ENCODE assay signal across 25 cellular contexts in the genomic region with DNA sequence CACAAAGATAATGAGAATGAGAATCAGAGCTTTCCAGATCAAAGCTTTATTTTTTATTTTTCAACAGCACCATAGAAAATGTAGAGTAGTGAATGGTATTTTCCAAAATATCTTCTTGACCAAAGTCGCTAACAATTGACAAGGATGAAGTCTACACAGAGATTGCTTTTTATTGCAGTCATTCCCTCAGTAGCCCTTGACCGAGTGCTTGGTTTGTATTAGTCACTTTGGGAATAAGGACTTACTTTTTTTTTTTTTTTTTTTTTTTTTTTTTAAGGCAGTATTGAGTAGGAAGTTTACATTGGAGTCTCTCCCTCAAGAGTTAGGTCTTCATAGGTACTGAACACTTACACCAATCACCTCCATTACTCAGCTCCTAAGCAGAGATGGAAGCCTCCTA. TPM values are rescaled to one million over a fixed set of nuclear protein-coding genes. Genes with fewer than 3 reads are reported as not detected.
DNase-seq lines count a peak whose midpoint lies in the region; ATAC-seq and TF ChIP-seq lines count a peak whose summit lies in the region.
"Had no signal": no experiment of that assay in that cellular context is flagged by ENCODE, and none has a peak within 500 bp of the region (broad histone marks: within the 10 kb centered on the region; RNA-seq: fewer than 3 reads in every experiment).

No MANE protein-coding gene starts in this region.

- no peak overlapping the region for H3K4me2 ChIP-seq in GM23248 (ENCODE audit: unreplicated experiment)
- H3K4me2 ChIP-seq in PC-3 (ENCODE audit: low read length), result no peak overlapping the region
- H3K4me2 ChIP-seq in mesenchymal stem cell (ENCODE audit: low read length, poor library complexity, severe bottlenecking), result no peak overlapping the region
- H3K4me2 ChIP-seq: BLaER1, GM23338, SK-N-SH had no signal

- H3K4me1 ChIP-seq in GM23248 (ENCODE audit: insufficient read depth) (no peaks in the 10 kb centered on the region), PC-3 (ENCODE audit: insufficient read depth, low read length) (peaks cover 43% of the 10 kb centered on the region), mesenchymal stem cell (ENCODE audit: control insufficient read depth, insufficient read depth, low read depth, low read length) (no peaks in the 10 kb centered on the region), subcutaneous abdominal adipose tissue (ENCODE audit: control insufficient read depth in 5 of 5, insufficient read depth in 5 of 5, low read length in 5 of 5) (peaks cover 0 to 39% (median 19%) of the 10 kb centered on the region in 5 donors)
- H3K4me1 ChIP-seq: BLaER1 had no signal

- no peak overlapping the region for H3K27ac ChIP-seq in GM23248
- H3K27ac ChIP-seq in PC-3 (ENCODE audit: low read length), result no peak overlapping the region
- H3K27ac ChIP-seq in mesenchymal stem cell (ENCODE audit: low read length, poor library complexity, severe bottlenecking), result no peak overlapping the region
- H3K27ac ChIP-seq in subcutaneous abdominal adipose tissue (ENCODE audit: low read depth, low read length), result peak overlapping the region; percentile 31
- H3K27ac ChIP-seq: BLaER1, Peyer's patch had no signal

- H2BK12ac ChIP-seq in mesenchymal stem cell (ENCODE audit: low read length in 2 of 2), result no peak overlapping the region

- peak; percentile 12 for DNase-seq in GM23248
- DNase-seq in PC-3, result peak; percentile 22
- peak; percentile 17 for DNase-seq in mesenchymal stem cell
- no peak for DNase-seq in NOMO-1 (lab: John Stamatoyannopoulos, UW; ENCODE audit: unreplicated experiment in 2 of 2)
- no peak for DNase-seq in NCI-H1048 (lab: John Stamatoyannopoulos, UW)
- DNase-seq: 8988T; CD4-positive, CD25-positive, alpha-beta regulatory T cell; COR-L47; DMS53; H9; KBM-7; MM.1S; NCI-H1417; NCI-H1694 treated with DMSO at 0.1 percent for 48 hours; NCI-H2081; NCI-H2227 treated with DMSO at 0.1 percent for 48 hours; NCI-H526 treated with DMSO at 0.1 percent for 48 hours; SK-N-SH had no signal

- H2BK5ac ChIP-seq in mesenchymal stem cell (ENCODE audit: low read depth, low read length, poor library complexity, severe bottlenecking), result no peak overlapping the region

- no peaks in the 10 kb centered on the region for H3F3A ChIP-seq in GM23248 (ENCODE audit: insufficient read depth)
- no peaks in the 10 kb centered on the region for H3F3A ChIP-seq in PC-3 (ENCODE audit: low read length, unreplicated experiment)

- no TSS peak for BruUV-seq in PC-3 (replicated peaks; lab: Mats Ljungman, UMichigan)

- H4K8ac ChIP-seq in mesenchymal stem cell (ENCODE audit: low read length), result no peak overlapping the region

- H3K18ac ChIP-seq in mesenchymal stem cell (ENCODE audit: low read depth in 1 of 2, low read length in 2 of 2), result no peak overlapping the region

- H4K20me1 ChIP-seq in GM23248 (ENCODE audit: insufficient read depth) (no peaks in the 10 kb centered on the region), PC-3 (ENCODE audit: low read length) (no peaks in the 10 kb centered on the region)
- H4K20me1 ChIP-seq: BLaER1 had no signal

- in situ Hi-C loops in GM23248 (cut with MboI), result loop anchor here (25.0 kb wide), 1 partner anchor 1132 kb away; no protein-coding TSS in a partner anchor

- H3K4ac ChIP-seq in mesenchymal stem cell (ENCODE audit: low read depth in 1 of 2, low read length in 2 of 2), result no peak overlapping the region

- no peaks in the 10 kb centered on the region for H3K36me3 ChIP-seq in GM23248 (ENCODE audit: low read depth)
- H3K36me3 ChIP-seq in PC-3 (ENCODE audit: low read depth, low read length), result no peaks in the 10 kb centered on the region
- H3K36me3 ChIP-seq in mesenchymal stem cell (ENCODE audit: control insufficient read depth in 1 of 2, insufficient read depth in 2 of 2, low read depth in 1 of 2, low read length in 2 of 2), result no peaks in the 10 kb centered on the region
- no peaks in the 10 kb centered on the region for H3K36me3 ChIP-seq in subcutaneous abdominal adipose tissue (ENCODE audit: control insufficient read depth in 5 of 5, insufficient read depth in 5 of 5, low read length in 5 of 5)
- H3K36me3 ChIP-seq: BLaER1, Peyer's patch had no signal

- no peak overlapping the region for H2BK120ac ChIP-seq in mesenchymal stem cell (ENCODE audit: low read depth, low read length)

- H4K91ac ChIP-seq in mesenchymal stem cell (ENCODE audit: low read length), result no peak overlapping the region

- POLR2A ChIA-PET in PC-3 (lab: Charles Lee; ENCODE audit: unreplicated experiment), result no interaction called here

- no peak overlapping the region for H3K9ac ChIP-seq in GM23248
- H3K9ac ChIP-seq in PC-3 (ENCODE audit: low read length), result no peak overlapping the region
- no peak overlapping the region for H3K9ac ChIP-seq in mesenchymal stem cell (ENCODE audit: low read length)
- H3K9ac ChIP-seq in subcutaneous abdominal adipose tissue (ENCODE audit: low read length in 5 of 5), result no peak overlapping the region
- H3K9ac ChIP-seq: BLaER1, SK-N-SH had no signal

- no peak for TF ChIP-seq CTCF in PC-3 (conservative IDR thresholded peaks at IDR 0.05; ENCODE audit: low read depth, low read length)

- H3K23ac ChIP-seq in mesenchymal stem cell (ENCODE audit: low read length in 2 of 2), result no peak overlapping the region

- peaks cover 7% of the 10 kb centered on the region for H3K79me1 ChIP-seq in mesenchymal stem cell (replicated peaks; ENCODE audit: low read length, poor library complexity, severe bottlenecking)

- H3K14ac ChIP-seq in mesenchymal stem cell (ENCODE audit: low read length in 2 of 2), result no peak overlapping the region

- H2AFZ ChIP-seq in GM23248 (no peak overlapping the region), PC-3 (ENCODE audit: low read length) (no peak overlapping the region), mesenchymal stem cell (ENCODE audit: low read depth, low read length) (no peak overlapping the region)
- H2AFZ ChIP-seq: GM23338 had no signal

- intact Hi-C loops in PC-3 (cut with micrococcal nuclease), result no loop called here

- 55 to 64% methylated on average over 2 of the region's 2 CpGs for WGBS in GM23248 (ENCODE audit: low coverage in 1 of 2, low lambda C conversion rate in 2 of 2, missing lambda C conversion rate in 2 of 2), 2 experiments
- no CpG with 5 or more reads among the region's 2 CpGs for WGBS in mesenchymal stem cell

- CTCF ChIA-PET in PC-3 (lab: Charles Lee), result no interaction called here

- H3K4me3 ChIP-seq in GM23248 (no peak overlapping the region), PC-3 (ENCODE audit: low read length) (no peak overlapping the region), mesenchymal stem cell (ENCODE audit: insufficient read depth in 1 of 2, low read depth in 1 of 2, low read length in 2 of 2) (no peak overlapping the region), subcutaneous abdominal adipose tissue (ENCODE audit: low read depth in 1 of 5, low read length in 5 of 5) (no peak overlapping the region)
- H3K4me3 ChIP-seq: BLaER1, GM23338, Peyer's patch had no signal

- no peaks in the 10 kb centered on the region for H3K9me3 ChIP-seq in GM23248 (ENCODE audit: low read depth)
- no peaks in the 10 kb centered on the region for H3K9me3 ChIP-seq in PC-3 (ENCODE audit: low read length)
- H3K9me3 ChIP-seq in mesenchymal stem cell (ENCODE audit: control insufficient read depth, low read length), result no peaks in the 10 kb centered on the region
- H3K9me3 ChIP-seq in subcutaneous abdominal adipose tissue (ENCODE audit: control insufficient read depth in 5 of 5, low read length in 5 of 5), result no peaks in the 10 kb centered on the region
- H3K9me3 ChIP-seq: BLaER1, Peyer's patch, SK-N-SH had no signal

- no peaks in the 10 kb centered on the region for H3K79me2 ChIP-seq in GM23248 (ENCODE audit: insufficient read depth)
- no peaks in the 10 kb centered on the region for H3K79me2 ChIP-seq in PC-3 (ENCODE audit: low read length)

- ATAC-seq in PC-3 (0 out of 2 replicates have a peak, but pooled peaks have one; percentile 19), GM18511 (IDR thresholded peaks at IDR 0.05; ENCODE audit: unreplicated experiment) (no peak)
- ATAC-seq: GM23338 had no signal

- H3K27me3 ChIP-seq in GM23248 (replicated peaks; ENCODE audit: insufficient read depth) (no peaks in the 10 kb centered on the region), PC-3 (ENCODE audit: low read length) (no peaks in the 10 kb centered on the region), mesenchymal stem cell (ENCODE audit: control insufficient read depth in 1 of 2, insufficient read depth in 1 of 2, low read length in 2 of 2) (no peaks in the 10 kb centered on the region), subcutaneous abdominal adipose tissue (ENCODE audit: control insufficient read depth in 5 of 5, insufficient read depth in 4 of 5, low read length in 5 of 5) (no peaks in the 10 kb centered on the region)
- H3K27me3 ChIP-seq: BLaER1, Peyer's patch had no signal

- H3K9me2 ChIP-seq in GM23248 (ENCODE audit: insufficient read depth), result no peaks in the 10 kb centered on the region
- no peaks in the 10 kb centered on the region for H3K9me2 ChIP-seq in PC-3 (replicated peaks; ENCODE audit: low read length)
- H3K9me2 ChIP-seq: SK-N-SH had no signal

- no peak overlapping the region for H2AK5ac ChIP-seq in mesenchymal stem cell (ENCODE audit: low read length, severe bottlenecking)

- no peak overlapping the region for H2BK15ac ChIP-seq in mesenchymal stem cell (ENCODE audit: low read depth, poor library complexity, severe bottlenecking)

RNA-seq across cellular contexts. Expression of a gene that starts 39.8 kb away (rescaled TPM):
- total RNA-seq in GM23248 (2014; rRNA removed; shearing (Covaris generic)), result 2.9 and 5.1 TPM in 2 replicates
- polyA plus RNA-seq in GM23248 (2016; fragmentation: Nextera tagmentation; extraction: Ambion mirVana), result 3.3 and 3.9 TPM in 2 replicates
- 7.0 and 9.7 TPM in 2 replicates for total RNA-seq in PC-3 (2014; rRNA removed)
- polyA plus RNA-seq in mesenchymal stem cell (2013, experiment 1 of 2), result 5.1 TPM
- 4.9 TPM for polyA plus RNA-seq in mesenchymal stem cell (2013, experiment 2 of 2)
- total RNA-seq: G401, OCI-LY7 had no signal
- polyA plus RNA-seq: CD4-positive, CD25-positive, alpha-beta regulatory T cell had no signal

Comparison
In these comparisons a context has a peak if more than half of its experiments do, and no peak if none do; other contexts are left out.
1. DNase-seq: peak in GM23248 (single experiment), PC-3 (single experiment) and mesenchymal stem cell (single experiment); none in NOMO-1 (0 of 2) and NCI-H1048 (single experiment).